ENCODE assay signal across 1 cellular context in genomic region chr18:35345460-35345921, GRCh38.
TF ChIP-seq lines count a peak whose summit lies in the region.

No MANE protein-coding gene starts in this region.

TF ChIP-seq in GM12878, 131 proteins besides CTCF, POLR2A, EP300 and RAD21:
- TF ChIP-seq TCF12 (IDR thresholded peaks at IDR 0.05; ENCODE audit: low read depth, low read length) (0 out of 2 replicates have a peak, but pooled peaks have one; percentile 38), JUNB (IDR thresholded peaks at IDR 0.05) (peak; percentile 62; the same call in 1 of the 2 replicates), USF1 (IDR thresholded peaks at IDR 0.05; ENCODE audit: borderline replicate concordance, extremely low read length, insufficient read depth, low read depth, low read length) (peak; percentile 8), RAD51 (IDR thresholded peaks at IDR 0.05) (peak; percentile 45; the same call in 1 of the 2 replicates), BCL11A (IDR thresholded peaks at IDR 0.05; ENCODE audit: low read depth, low read length) (0 out of 2 replicates have a peak, but pooled peaks have one; percentile 5), MLLT1 (IDR thresholded peaks at IDR 0.05) (no peak), PAX5 (IDR thresholded peaks at IDR 0.05; ENCODE audit: borderline replicate concordance, low read depth, low read length) (peak; percentile 90), BCLAF1 (IDR thresholded peaks at IDR 0.05) (no peak), SREBF2 (IDR thresholded peaks at IDR 0.05; ENCODE audit: low read length) (no peak), CREB1 (IDR thresholded peaks at IDR 0.05; ENCODE audit: low read depth) (no peak)
